In genomic region chr4:169723207-169723606, GRCh38 we compare ENCODE assay signal across 8 cellular contexts. TPM values are rescaled to one million over a fixed set of nuclear protein-coding genes. Genes with fewer than 3 reads are reported as not detected.
A peak's percentile ranks its signal among the peaks of the same experiment; 100 is the strongest.
DNase-seq lines count a peak whose midpoint lies in the region; ATAC-seq and TF ChIP-seq lines count a peak whose summit lies in the region.
"Had no signal": no experiment of that assay in that cellular context is flagged by ENCODE, and none has a peak within 500 bp of the region (broad histone marks: within the 10 kb centered on the region; RNA-seq: fewer than 3 reads in every experiment).

No MANE protein-coding gene starts in this region.

- no peaks in the 10 kb centered on the region for H3K27me3 Mint-ChIP-seq in chondrocyte (ENCODE audit: low read depth)

- H3K4me1 Mint-ChIP-seq in chondrocyte (ENCODE audit: low read depth): no peaks in the 10 kb centered on the region

- H2AK5ac ChIP-seq in mesendoderm (ENCODE audit: low read length): no peak overlapping the region

- no CpG with 5 or more reads among the region's 6 CpGs for WGBS in mesendoderm (ENCODE audit: extremely low coverage, insufficient coverage, low lambda C conversion rate)

- no peak overlapping the region for H3K56ac ChIP-seq in mesendoderm (ENCODE audit: low read length)

- no peak for ATAC-seq in HG03097 (IDR thresholded peaks at IDR 0.05; ENCODE audit: low FRiP score, unreplicated experiment)

- no peak overlapping the region for H3K18ac ChIP-seq in mesendoderm (ENCODE audit: low read length)

- no peak overlapping the region for H3K4me3 Mint-ChIP-seq in chondrocyte (ENCODE audit: unreplicated experiment)

- no peak overlapping the region for H2BK5ac ChIP-seq in mesendoderm (ENCODE audit: low read length)

- no peak overlapping the region for H2BK120ac ChIP-seq in mesendoderm (ENCODE audit: low read depth, low read length)

- no peak overlapping the region for H3K4ac ChIP-seq in mesendoderm (ENCODE audit: low read depth, low read length)

- H3K79me2 ChIP-seq in mesendoderm (ENCODE audit: control insufficient read depth, insufficient read depth, low read length) (no peaks in the 10 kb centered on the region), PC-9 (ENCODE audit: low read depth) (no peaks in the 10 kb centered on the region)
- H3K79me2 ChIP-seq: parathyroid adenoma had no signal

- no peaks in the 10 kb centered on the region for H3K79me1 ChIP-seq in mesendoderm (ENCODE audit: low read length)

- CTCF ChIA-PET in PC-9 (lab: Charles Lee): no interaction called here

- no peak overlapping the region for H3K9ac ChIP-seq in mesendoderm (ENCODE audit: low read length)
- H3K9ac ChIP-seq: parathyroid adenoma had no signal

- H3K36me3 Mint-ChIP-seq in chondrocyte (ENCODE audit: low read depth): peaks cover 8% of the 10 kb centered on the region

- no peaks in the 10 kb centered on the region for H3K9me3 ChIP-seq in PC-9 (ENCODE audit: insufficient read depth, low read depth)

- H3K4me3 ChIP-seq in NB4 (ENCODE audit: low read depth, low read length) (no peak overlapping the region), mesendoderm (ENCODE audit: low read length) (no peak overlapping the region), PC-9 (no peak overlapping the region)

- no peaks in the 10 kb centered on the region for H3K9me3 Mint-ChIP-seq in chondrocyte (ENCODE audit: low read depth)

- peak; percentile 21 for DNase-seq in EH (ENCODE audit: low read depth)
- DNase-seq in NB4 (ENCODE audit: low read depth): peak; percentile 16
- no peak for DNase-seq in chondrocyte (ENCODE audit: low spot score)
- DNase-seq in mesendoderm: peak; percentile 38
- DNase-seq in NCI-H187 (lab: John Stamatoyannopoulos, UW): no peak
- no peak for DNase-seq in PC-9

- no peak overlapping the region for H2AFZ ChIP-seq in PC-9
- H2AFZ ChIP-seq: parathyroid adenoma had no signal

- H3K27me3 ChIP-seq in mesendoderm (ENCODE audit: insufficient read depth, low read length, poor library complexity) (no peaks in the 10 kb centered on the region), PC-9 (ENCODE audit: insufficient read depth, low read depth) (no peaks in the 10 kb centered on the region)

- no peak overlapping the region for H4K5ac ChIP-seq in mesendoderm (ENCODE audit: low read length)

- H4K20me1 ChIP-seq in PC-9 (ENCODE audit: insufficient read depth): no peaks in the 10 kb centered on the region

- TF ChIP-seq CTCF in NB4 (IDR thresholded peaks at IDR 0.05; ENCODE audit: low read depth, low read length): peak; percentile 12
- TF ChIP-seq CTCF in chondrocyte (IDR thresholded peaks at IDR 0.05): peak; percentile 57
- TF ChIP-seq CTCF in PC-9 (conservative IDR thresholded peaks at IDR 0.05): no peak; the same call in 1 of the 2 replicates

- H2BK15ac ChIP-seq in mesendoderm (replicated peaks; ENCODE audit: low read depth): no peak overlapping the region

- intact Hi-C loops in PC-9 (cut with micrococcal nuclease; ENCODE audit: unreplicated experiment): loop anchor here (5.0 kb wide), 1 partner anchor 111 kb away; the partner anchor contains the start of gene NEK1

- H3K9me2 ChIP-seq in PC-9 (ENCODE audit: insufficient read depth): no peaks in the 10 kb centered on the region

- H3K27ac Mint-ChIP-seq in chondrocyte (ENCODE audit: unreplicated experiment): no peak overlapping the region

- BruUV-seq in PC-9 (replicated peaks; lab: Mats Ljungman, UMichigan): no TSS peak

- H3K27ac ChIP-seq in mesendoderm (ENCODE audit: low read depth, low read length): no peak overlapping the region
- no peak overlapping the region for H3K27ac ChIP-seq in PC-9
- H3K27ac ChIP-seq: parathyroid adenoma had no signal

- POLR2A ChIA-PET in PC-9 (lab: Charles Lee; ENCODE audit: unreplicated experiment): no interaction called here

- no peaks in the 10 kb centered on the region for H3F3A ChIP-seq in PC-9 (ENCODE audit: insufficient read depth, low read depth)

- H3K36me3 ChIP-seq in mesendoderm (ENCODE audit: control insufficient read depth, insufficient read depth, low read length) (no peaks in the 10 kb centered on the region), PC-9 (ENCODE audit: low read depth) (no peaks in the 10 kb centered on the region)

- H3K4me2 ChIP-seq in mesendoderm (ENCODE audit: low read length) (no peak overlapping the region), PC-9 (no peak overlapping the region)

- TF ChIP-seq POLR2A in NB4 (IDR thresholded peaks at IDR 0.05; ENCODE audit: extremely low read depth, insufficient read length): no peak

- H3K23ac ChIP-seq in mesendoderm (ENCODE audit: low read length): no peak overlapping the region

- no peak overlapping the region for H4K8ac ChIP-seq in mesendoderm (ENCODE audit: low read depth, low read length)

- H3K4me1 ChIP-seq in mesendoderm (ENCODE audit: control insufficient read depth, low read depth, low read length): no peaks in the 10 kb centered on the region
- no peaks in the 10 kb centered on the region for H3K4me1 ChIP-seq in PC-9 (replicated peaks; ENCODE audit: insufficient read depth)
- H3K4me1 ChIP-seq: parathyroid adenoma had no signal

RNA-seq across cellular contexts. Expression of gene HPF1, which starts 34.5 kb away (rescaled TPM):
- total RNA-seq in chondrocyte: 18.5 to 24.9 TPM (median 20.2 TPM) in 3 replicates
- 41.3 TPM for polyA plus RNA-seq in mesendoderm (2013, experiment 1 of 2)
- polyA plus RNA-seq in mesendoderm (2013, experiment 2 of 2): 42.1 TPM
- 26.9 and 28.3 TPM in 2 replicates for total RNA-seq in PC-9 (2021)

Comparison
In these comparisons a context has a peak if more than half of its experiments do, and no peak if none do; other contexts are left out.
1. DNase-seq: peak in EH (single experiment), NB4 (single experiment) and mesendoderm (single experiment); none in chondrocyte (single experiment), NCI-H187 (0 of 2) and PC-9 (0 of 2).